9 cellular contexts compared by ENCODE assay signal in genomic region chr3:50542177-50543034, GRCh38. TPM values are rescaled to one million over a fixed set of nuclear protein-coding genes. Genes with fewer than 3 reads are reported as not detected.
DNase-seq lines count a peak whose midpoint lies in the region; ATAC-seq and TF ChIP-seq lines count a peak whose summit lies in the region.
"Had no signal": no experiment of that assay in that cellular context is flagged by ENCODE, and none has a peak within 500 bp of the region (broad histone marks: within the 10 kb centered on the region; RNA-seq: fewer than 3 reads in every experiment).

No MANE protein-coding gene starts in this region.

- ATAC-seq in GM19351 (IDR thresholded peaks at IDR 0.05; ENCODE audit: unreplicated experiment) (peak; percentile 56), HG02678 (IDR thresholded peaks at IDR 0.05; ENCODE audit: unreplicated experiment) (no peak)
- peak; percentile 73 for ATAC-seq in activated CD8-positive, alpha-beta T cell treated with anti-CD3 and anti-CD28 coated beads, Interleukin-2, amount 10 ng/mL, durations not matched to agents 7 days and 5 days

- POLR2A ChIA-PET in activated CD8-positive, alpha-beta T cell treated with anti-CD3 and anti-CD28 coated beads, Interleukin-2, amount 10 ng/mL, durations not matched to agents 7 days and 5 days (lab: Charles Lee), result interaction anchor here (0.7 to 1.4 kb wide), 4 partner anchors 69 to 194 kb away, joined by 3 to 4 read pairs (median 3); no protein-coding TSS in a partner anchor

- WGBS in endodermal cell (ENCODE audit: insufficient coverage in 1 of 2, insufficient read length in 1 of 2), 2 experiments, result 50% methylated on average over 2 of the region's 2 CpGs; no CpG with 5 or more reads in 1 of the 2 experiments

- H3K27ac Mint-ChIP-seq in activated CD8-positive, alpha-beta T cell treated with anti-CD3 and anti-CD28 coated beads, Interleukin-2, amount 10 ng/mL, durations not matched to agents 7 days and 5 days, result no peak overlapping the region
- H3K27ac Mint-ChIP-seq in endodermal cell (no peak overlapping the region), mesothelial cell of epicardium (no peak overlapping the region)

- no peaks in the 10 kb centered on the region for H3K9me3 Mint-ChIP-seq in activated CD8-positive, alpha-beta T cell treated with anti-CD3 and anti-CD28 coated beads, Interleukin-2, amount 10 ng/mL, durations not matched to agents 7 days and 5 days (ENCODE audit: insufficient read depth)
- H3K9me3 Mint-ChIP-seq in endodermal cell (no peaks in the 10 kb centered on the region), mesothelial cell of epicardium (no peaks in the 10 kb centered on the region)

- H3K36me3 ChIP-seq in endodermal cell (ENCODE audit: control insufficient read depth, insufficient read depth, low read length), result no peaks in the 10 kb centered on the region

- H3K4me3 Mint-ChIP-seq in activated CD8-positive, alpha-beta T cell treated with anti-CD3 and anti-CD28 coated beads, Interleukin-2, amount 10 ng/mL, durations not matched to agents 7 days and 5 days, result no peak overlapping the region
- H3K4me3 Mint-ChIP-seq in endodermal cell (no peak overlapping the region), mesothelial cell of epicardium (no peak overlapping the region)

- TF ChIP-seq CTCF in endodermal cell (conservative IDR thresholded peaks at IDR 0.05), result peak; percentile 91
- peak; percentile 92 for TF ChIP-seq CTCF in mesothelial cell of epicardium (IDR thresholded peaks at IDR 0.05; ENCODE audit: unreplicated experiment)

- in situ Hi-C loops in ACHN (cut with HindIII; ENCODE audit: low pct_ligation_motif_present, low pct_unique_long_range_greater_than_20kb, low sequenced_read_pairs), result no loop called here

- no peak overlapping the region for H3K4me3 ChIP-seq in endodermal cell (ENCODE audit: low read length)
- H3K4me3 ChIP-seq: skin epidermis had no signal

- H3K4me1 Mint-ChIP-seq in activated CD8-positive, alpha-beta T cell treated with anti-CD3 and anti-CD28 coated beads, Interleukin-2, amount 10 ng/mL, durations not matched to agents 7 days and 5 days (ENCODE audit: low read depth), result no peaks in the 10 kb centered on the region
- peaks cover 17% of the 10 kb centered on the region for H3K4me1 Mint-ChIP-seq in endodermal cell
- peaks cover 12% of the 10 kb centered on the region for H3K4me1 Mint-ChIP-seq in mesothelial cell of epicardium

- H3K27me3 ChIP-seq in endodermal cell (ENCODE audit: control insufficient read depth, insufficient read depth, low read length, poor library complexity, severe bottlenecking), result no peaks in the 10 kb centered on the region

- no peaks in the 10 kb centered on the region for H3K9me3 ChIP-seq in endodermal cell (ENCODE audit: control insufficient read depth, low read length)

- no peak overlapping the region for H3K9ac ChIP-seq in endodermal cell (ENCODE audit: extremely low read depth, low read length, poor library complexity, severe bottlenecking)

- H3K27ac ChIP-seq in endodermal cell (ENCODE audit: low read depth, low read length), result no peak overlapping the region
- H3K27ac ChIP-seq: skin epidermis had no signal

- H3K27me3 Mint-ChIP-seq in activated CD8-positive, alpha-beta T cell treated with anti-CD3 and anti-CD28 coated beads, Interleukin-2, amount 10 ng/mL, durations not matched to agents 7 days and 5 days (ENCODE audit: low read depth), result peaks cover 30% of the 10 kb centered on the region
- H3K27me3 Mint-ChIP-seq in endodermal cell (ENCODE audit: insufficient read depth) (peaks cover 2% of the 10 kb centered on the region), mesothelial cell of epicardium (ENCODE audit: low read depth) (peaks cover 8% of the 10 kb centered on the region)

- no peaks in the 10 kb centered on the region for H3K36me3 Mint-ChIP-seq in activated CD8-positive, alpha-beta T cell treated with anti-CD3 and anti-CD28 coated beads, Interleukin-2, amount 10 ng/mL, durations not matched to agents 7 days and 5 days (ENCODE audit: low read depth)
- H3K36me3 Mint-ChIP-seq in endodermal cell (ENCODE audit: low read depth) (no peaks in the 10 kb centered on the region), mesothelial cell of epicardium (no peaks in the 10 kb centered on the region)

- DNase-seq in ACHN (peak; percentile 53), NCI-H526 treated with DMSO at 0.1 percent for 48 hours (lab: John Stamatoyannopoulos, UW) (peak; percentile 15), endodermal cell (peak; percentile 93), mesothelial cell of epicardium (ENCODE audit: low spot score in 2 of 2, unreplicated experiment in 2 of 2) (peak; percentile 53 to 86)
- peak; percentile 71 for DNase-seq in activated CD8-positive, alpha-beta T cell treated with anti-CD3 and anti-CD28 coated beads, Interleukin-2, amount 10 ng/mL, durations not matched to agents 7 days and 5 days
- DNase-seq in stimulated activated CD8-positive, alpha-beta memory T cell treated with anti-CD3 and anti-CD28 coated beads, Interleukin-7, amount 100 ng/mL, for 24 hours (ENCODE audit: low read depth), result peak; percentile 37

- CTCF ChIA-PET in activated CD8-positive, alpha-beta T cell treated with anti-CD3 and anti-CD28 coated beads, Interleukin-2, amount 10 ng/mL, durations not matched to agents 7 days and 5 days (lab: Charles Lee), result interaction anchor here (0.6 to 4.5 kb wide), 57 partner anchors 9 to 348 kb away, joined by 3 to 48 read pairs (median 4); partner anchors contain the start of genes C3orf18, CYB561D2, HEMK1 and HYAL3

- peaks cover 4% of the 10 kb centered on the region for H3K4me1 ChIP-seq in endodermal cell (ENCODE audit: control insufficient read depth, insufficient read depth, low read length)

RNA-seq across cellular contexts. Expression of gene C3orf18, which starts 25.1 kb away (rescaled TPM):
- 10 to 100 TPM; 58.5 to 61.6 TPM for total RNA-seq in activated CD8-positive, alpha-beta T cell treated with anti-CD3 and anti-CD28 coated beads, Interleukin-2, amount 10 ng/mL, durations not matched to agents 7 days and 5 days
- total RNA-seq in endodermal cell (10 to 100 TPM; 14.4 to 16.9 TPM), mesothelial cell of epicardium (12.7 to 15.1 TPM (median 12.8 TPM) in 3 replicates)
- 15.6 TPM for polyA plus RNA-seq in endodermal cell (2013, experiment 1 of 2)
- 15.4 TPM for polyA plus RNA-seq in endodermal cell (2013, experiment 2 of 2)

RNA-seq across cellular contexts. Expression of gene HEMK1, which starts 26.9 kb away (rescaled TPM):
- 10 to 100 TPM; 83.3 to 86.0 TPM for total RNA-seq in activated CD8-positive, alpha-beta T cell treated with anti-CD3 and anti-CD28 coated beads, Interleukin-2, amount 10 ng/mL, durations not matched to agents 7 days and 5 days
- total RNA-seq in endodermal cell (10 to 100 TPM; 24.1 to 25.8 TPM), mesothelial cell of epicardium (32.1 to 34.1 TPM (median 32.8 TPM) in 3 replicates)
- polyA plus RNA-seq in endodermal cell (2013, experiment 1 of 2), result 21.2 TPM
- polyA plus RNA-seq in endodermal cell (2013, experiment 2 of 2), result 19.8 TPM

RNA-seq across cellular contexts. Expression of gene CACNA2D2, which starts 39.0 kb away (rescaled TPM):
- under 1 TPM; 0.78 to 0.95 TPM for total RNA-seq in activated CD8-positive, alpha-beta T cell treated with anti-CD3 and anti-CD28 coated beads, Interleukin-2, amount 10 ng/mL, durations not matched to agents 7 days and 5 days
- 10 to 100 TPM; 17.6 to 20.7 TPM for total RNA-seq in endodermal cell
- polyA plus RNA-seq in endodermal cell (2013, experiment 1 of 2), result 16.2 TPM
- 12.9 TPM for polyA plus RNA-seq in endodermal cell (2013, experiment 2 of 2)
- 9.9 to 10.8 TPM (median 9.9 TPM) in 3 replicates for total RNA-seq in mesothelial cell of epicardium

Comparison
In these comparisons a context has a peak if more than half of its experiments do, and no peak if none do; other contexts are left out.
1. DNase-seq: peak in every context shown above with its lines; median percentile 93 in endodermal cell; 71 in activated CD8-positive, alpha-beta T cell treated with anti-CD3 and anti-CD28 coated beads, Interleukin-2, amount 10 ng/mL, durations not matched to agents 7 days and 5 days; 70 in mesothelial cell of epicardium; 53 in ACHN; 37 in stimulated activated CD8-positive, alpha-beta memory T cell treated with anti-CD3 and anti-CD28 coated beads, Interleukin-7, amount 100 ng/mL, for 24 hours; 15 in NCI-H526 treated with DMSO at 0.1 percent for 48 hours.